1 cellular context compared by ENCODE assay signal in genomic region chr22:50683994-50684371, GRCh38.
TF ChIP-seq lines count a peak whose summit lies in the region.

No MANE protein-coding gene starts in this region.

TF ChIP-seq in HepG2, 621 proteins besides CTCF, POLR2A, EP300 and RAD21:
- TF ChIP-seq ZFP41 (CRISPR knock-in tag; IDR thresholded peaks at IDR 0.05; ENCODE audit: borderline replicate concordance) (no peak), ZBTB37 (CRISPR knock-in tag; IDR thresholded peaks at IDR 0.05) (no peak), BCL3 (CRISPR knock-in tag; IDR thresholded peaks at IDR 0.05) (no peak), ZMYM3 (CRISPR knock-in tag; IDR thresholded peaks at IDR 0.05) (no peak), LCORL (IDR thresholded peaks at IDR 0.05) (no peak), LCORL (CRISPR knock-in tag; IDR thresholded peaks at IDR 0.05) (no peak), ZNF768 (CRISPR knock-in tag; IDR thresholded peaks at IDR 0.05) (no peak), ZNF263 (CRISPR knock-in tag; IDR thresholded peaks at IDR 0.05) (no peak), ZNF552 (CRISPR knock-in tag; IDR thresholded peaks at IDR 0.05; ENCODE audit: borderline replicate concordance) (no peak), MEIS2 (CRISPR knock-in tag; IDR thresholded peaks at IDR 0.05) (no peak), TEAD2 (CRISPR knock-in tag; IDR thresholded peaks at IDR 0.05) (no peak), PLSCR1 (CRISPR knock-in tag; IDR thresholded peaks at IDR 0.05; ENCODE audit: borderline replicate concordance) (no peak), TRAFD1 (CRISPR knock-in tag; IDR thresholded peaks at IDR 0.05; ENCODE audit: borderline replicate concordance) (no peak), ZNF446 (CRISPR knock-in tag; IDR thresholded peaks at IDR 0.05) (no peak)
